ENCODE assay signal across 24 cellular contexts in the genomic region with DNA sequence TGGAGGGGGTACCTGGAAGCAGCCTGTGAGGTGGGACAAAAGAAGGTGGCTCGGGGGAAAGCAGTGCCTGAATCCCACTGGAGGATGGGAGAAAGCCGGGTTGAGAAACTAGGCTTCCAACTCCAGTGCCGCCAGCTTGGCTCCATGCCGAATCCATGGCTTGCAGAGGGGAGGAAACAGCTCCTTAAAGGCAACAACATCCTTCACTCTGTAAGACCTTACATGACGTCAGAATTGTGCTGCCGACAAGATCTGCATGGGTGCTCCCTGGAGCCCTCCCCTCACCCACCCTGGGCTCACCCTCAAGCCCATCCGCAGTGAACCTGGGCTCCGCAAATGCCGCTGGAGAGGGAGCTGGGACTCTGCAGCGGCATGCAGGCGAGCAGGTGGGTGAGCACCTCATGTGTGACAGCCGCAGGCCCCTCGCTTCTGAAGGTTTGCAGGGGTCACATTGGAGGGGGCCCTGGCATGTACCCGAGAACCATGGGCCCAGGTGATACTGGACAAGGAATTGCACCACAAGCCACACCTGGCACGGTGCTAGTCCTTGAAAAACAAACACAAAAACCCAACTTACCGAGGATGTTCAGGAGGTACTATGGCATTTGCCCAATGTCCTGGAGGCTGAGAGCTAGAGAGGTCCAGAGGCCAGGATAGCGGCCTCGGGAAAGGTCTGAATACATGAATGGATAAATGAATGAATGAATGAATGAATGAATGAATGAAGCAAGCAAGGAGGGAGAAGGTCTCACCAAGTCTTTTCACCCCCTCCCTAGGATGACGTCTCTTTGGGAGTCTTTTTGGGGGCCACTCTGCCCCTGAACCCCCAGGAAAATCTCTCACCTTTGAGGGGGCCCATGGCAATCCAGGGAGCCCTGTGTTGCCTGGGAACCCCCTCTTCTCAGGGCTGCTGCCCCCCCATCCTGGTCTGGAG.
"Had no signal": no experiment of that assay in that cellular context is flagged by ENCODE, and none has a peak within 500 bp of the region (broad histone marks: within the 10 kb centered on the region; RNA-seq: fewer than 3 reads in every experiment).

No MANE protein-coding gene starts in this region.

- H3K27me3 Mint-ChIP-seq: activated B cell treated with CpG ODN at 0.5 μM for 24 hours; activated CD4-positive, alpha-beta T cell treated with anti-CD3 and anti-CD28 coated beads, Interleukin-2, amount 10 ng/mL, durations not matched to agents 24 days and 14 days; activated CD8-positive, alpha-beta memory T cell treated with anti-CD3 and anti-CD28 coated beads, Interleukin-2, amount 10 ng/mL, durations not matched to agents 7 days and 5 days; activated T-cell treated with anti-CD3 and anti-CD28 coated beads, Interleukin-2, amount 50 U/mL, for 24 hours had no signal

- H3K9me3 ChIP-seq: MG63 had no signal

- H3K27me3 ChIP-seq: cardiac muscle cell, MG63 had no signal

- H3K27ac Mint-ChIP-seq: activated B cell treated with CpG ODN at 0.5 μM for 24 hours; activated CD4-positive, alpha-beta T cell treated with anti-CD3 and anti-CD28 coated beads, Interleukin-2, amount 10 ng/mL, durations not matched to agents 24 days and 14 days; activated CD8-positive, alpha-beta memory T cell treated with anti-CD3 and anti-CD28 coated beads, Interleukin-2, amount 10 ng/mL, durations not matched to agents 7 days and 5 days; activated naive CD8-positive, alpha-beta T cell; activated T-cell treated with anti-CD3 and anti-CD28 coated beads, Interleukin-2, amount 50 U/mL, for 24 hours; activated T-helper 1 cell treated with anti-CD3 and anti-CD28 coated beads, Interleukin-12 subunit alpha, Interleukin-12 subunit beta, Interleukin-2, Interleukin-4 antibody, amounts not matched to agents 30 ng/mL and 10 ng/mL and 1 ng/mL, durations not matched to agents 14 hours and 24 hours and 36 hours; brain; T-helper 17 cell had no signal

- H3K9me3 Mint-ChIP-seq: activated CD4-positive, alpha-beta T cell treated with anti-CD3 and anti-CD28 coated beads, Interleukin-2, amount 10 ng/mL, durations not matched to agents 24 days and 14 days; activated T-helper 1 cell treated with anti-CD3 and anti-CD28 coated beads, Interleukin-12 subunit alpha, Interleukin-12 subunit beta, Interleukin-2, Interleukin-4 antibody, amounts not matched to agents 30 ng/mL and 10 ng/mL and 1 ng/mL, durations not matched to agents 14 hours and 24 hours and 36 hours had no signal

- ATAC-seq: activated CD8-positive, alpha-beta memory T cell treated with anti-CD3 and anti-CD28 coated beads, Interleukin-2, amount 10 ng/mL, durations not matched to agents 7 days and 5 days; T-helper 17 cell had no signal

- H3K27ac ChIP-seq: cardiac muscle cell had no signal

- H3K4me3 ChIP-seq: cardiac muscle cell, MG63 had no signal

- H3K36me3 Mint-ChIP-seq: activated CD8-positive, alpha-beta memory T cell treated with anti-CD3 and anti-CD28 coated beads, Interleukin-2, amount 10 ng/mL, durations not matched to agents 7 days and 5 days; brain had no signal

- H3K4me1 Mint-ChIP-seq: activated B cell treated with CpG ODN at 0.5 μM for 24 hours; activated CD4-positive, alpha-beta T cell treated with anti-CD3 and anti-CD28 coated beads, Interleukin-2, amount 10 ng/mL, durations not matched to agents 24 days and 14 days; activated CD8-positive, alpha-beta memory T cell treated with anti-CD3 and anti-CD28 coated beads, Interleukin-2, amount 10 ng/mL, durations not matched to agents 7 days and 5 days; brain; T-helper 17 cell had no signal

- DNase-seq: activated B cell treated with CpG ODN at 0.5 μM for 24 hours; activated CD4-positive, alpha-beta T cell treated with anti-CD3 and anti-CD28 coated beads for 1 hour; activated CD4-positive, alpha-beta T cell treated with anti-CD3 and anti-CD28 coated beads, Interleukin-2, amount 10 ng/mL, durations not matched to agents 24 days and 14 days; activated CD4-positive, alpha-beta T cell treated with anti-CD3 and anti-CD28 coated beads, Interleukin-2, amount 50 U/mL, for 48 hours; activated CD8-positive, alpha-beta memory T cell treated with anti-CD3 and anti-CD28 coated beads, Interleukin-2, amount 10 ng/mL, durations not matched to agents 7 days and 5 days; activated effector memory CD4-positive, alpha-beta T cell treated with Interleukin-2 at 50 U/mL for 16 hours; activated naive CD4-positive, alpha-beta T cell; activated T-cell treated with anti-CD3 and anti-CD28 coated beads, Interleukin-2, amount 50 U/mL, for 24 hours; amygdala; MG63; MV-4-11; NCI-H1092 treated with DMSO at 0.1 percent for 48 hours; NCI-H1417 treated with DMSO at 0.1 percent for 48 hours; NCI-H1694; NCI-H2081; NCI-H446; NCI-H524; SHP77 treated with DMSO at 0.1 percent for 48 hours; T-helper 17 cell; T-helper 9 cell had no signal

- H3K36me3 ChIP-seq: cardiac muscle cell, MG63 had no signal

- H3K4me3 Mint-ChIP-seq: activated B cell treated with CpG ODN at 0.5 μM for 24 hours; activated CD4-positive, alpha-beta T cell treated with anti-CD3 and anti-CD28 coated beads, Interleukin-2, amount 10 ng/mL, durations not matched to agents 24 days and 14 days; activated CD8-positive, alpha-beta memory T cell treated with anti-CD3 and anti-CD28 coated beads, Interleukin-2, amount 10 ng/mL, durations not matched to agents 7 days and 5 days; activated naive CD8-positive, alpha-beta T cell; activated T-cell treated with anti-CD3 and anti-CD28 coated beads, Interleukin-2, amount 50 U/mL, for 24 hours; activated T-helper 1 cell treated with anti-CD3 and anti-CD28 coated beads, Interleukin-12 subunit alpha, Interleukin-12 subunit beta, Interleukin-2, Interleukin-4 antibody, amounts not matched to agents 30 ng/mL and 10 ng/mL and 1 ng/mL, durations not matched to agents 14 hours and 24 hours and 36 hours; brain; T-helper 17 cell had no signal
